Comparison of ENCODE assay signal across 20 cellular contexts in the genomic region with DNA sequence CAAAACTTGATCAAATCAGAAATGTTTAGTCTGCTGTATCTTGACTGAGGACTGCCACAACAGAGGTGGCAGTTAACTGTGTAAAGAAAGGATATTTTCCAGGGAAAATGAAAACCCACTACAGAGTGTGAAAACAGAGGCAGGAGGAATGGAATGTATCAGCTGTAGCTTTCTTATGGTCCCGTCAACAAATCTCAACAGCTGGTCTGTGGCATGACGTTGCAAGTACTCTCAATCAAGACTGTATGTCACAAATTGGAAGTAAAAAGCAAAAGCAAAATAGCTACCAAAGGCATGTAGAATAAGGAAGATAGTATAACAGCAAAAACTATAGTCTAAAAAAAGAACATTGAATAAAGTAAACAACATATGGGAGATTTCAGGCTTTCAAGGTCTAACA.
DNase-seq lines count a peak whose midpoint lies in the region; ATAC-seq and TF ChIP-seq lines count a peak whose summit lies in the region.
"Had no signal": no experiment of that assay in that cellular context is flagged by ENCODE, and none has a peak within 500 bp of the region (broad histone marks: within the 10 kb centered on the region; RNA-seq: fewer than 3 reads in every experiment).

No MANE protein-coding gene starts in this region.

- peaks cover 24% of the 10 kb centered on the region for H3K4me1 Mint-ChIP-seq in osteocyte (ENCODE audit: unreplicated experiment)

- H3K9me3 ChIP-seq in SJCRH30 (replicated peaks) = no peaks in the 10 kb centered on the region
- H3K9me3 ChIP-seq in ovary = no peaks in the 10 kb centered on the region
- H3K9me3 ChIP-seq: suprapubic skin had no signal

- H3K4me1 ChIP-seq in SJCRH30 (peaks cover 34% of the 10 kb centered on the region), ovary (ENCODE audit: insufficient read depth) (peaks cover 1% of the 10 kb centered on the region)

- TF ChIP-seq CTCF in osteocyte (IDR thresholded peaks at IDR 0.05) (no peak), ovary (IDR thresholded peaks at IDR 0.05) (no peak)

- 14 to 35% (median 30%) methylated on average over 2 of the region's 2 CpGs for WGBS in ovary, 3 donors

- H3K9me3 Mint-ChIP-seq in osteocyte (ENCODE audit: unreplicated experiment) = no peaks in the 10 kb centered on the region
- H3K9me3 Mint-ChIP-seq: activated naive CD4-positive, alpha-beta T cell treated with anti-CD3 and anti-CD28 coated beads for 36 hours had no signal

- H3K27ac ChIP-seq in SJCRH30 (peak overlapping the region; percentile 35), ovary (no peak overlapping the region)
- H3K27ac ChIP-seq: epithelial cell of prostate, suprapubic skin had no signal

- no peak for ATAC-seq in GM18517 (IDR thresholded peaks at IDR 0.05; ENCODE audit: unreplicated experiment)
- ATAC-seq: PC-3, sciatic nerve, SK-N-SH treated with all-trans-retinoic acid at 6 μM for 48 hours had no signal

- H3K27me3 ChIP-seq in SJCRH30 = no peaks in the 10 kb centered on the region
- no peaks in the 10 kb centered on the region for H3K27me3 ChIP-seq in ovary
- H3K27me3 ChIP-seq: suprapubic skin had no signal

- TF ChIP-seq POLR2A in ovary (IDR thresholded peaks at IDR 0.05) = no peak

- intact Hi-C loops in ovary (cut with DNase I) = no loop called here

- H3K27me3 Mint-ChIP-seq in osteocyte (ENCODE audit: unreplicated experiment) = no peaks in the 10 kb centered on the region

- H3K4me3 Mint-ChIP-seq in osteocyte (ENCODE audit: unreplicated experiment) = no peak overlapping the region
- H3K4me3 Mint-ChIP-seq: activated naive CD4-positive, alpha-beta T cell treated with anti-CD3 and anti-CD28 coated beads for 36 hours had no signal

- peaks cover 4% of the 10 kb centered on the region for H3K36me3 Mint-ChIP-seq in osteocyte (ENCODE audit: unreplicated experiment)

- TF ChIP-seq EP300 in ovary (IDR thresholded peaks at IDR 0.05) = no peak

- peak overlapping the region; percentile 53 for H3K27ac Mint-ChIP-seq in osteocyte (ENCODE audit: unreplicated experiment)
- H3K27ac Mint-ChIP-seq: activated naive CD4-positive, alpha-beta T cell treated with anti-CD3 and anti-CD28 coated beads for 36 hours had no signal

- DNase-seq in DMS 273 treated with DMSO at 0.1 percent for 48 hours (lab: John Stamatoyannopoulos, UW) = peak; percentile 36
- peak; percentile 73 to 85 for DNase-seq in SJCRH30
- peak; percentile 73 for DNase-seq in fibroblast of peridontal ligament (ENCODE audit: extremely low read depth)
- DNase-seq in osteocyte (ENCODE audit: extremely low spot score, unreplicated experiment) = no peak
- no peak for DNase-seq in NCI-H146 (lab: John Stamatoyannopoulos, UW)
- no peak for DNase-seq in SK-N-DZ (ENCODE audit: low spot score)
- no peak for DNase-seq in ovary
- DNase-seq: activated CD4-positive, alpha-beta T cell treated with anti-CD3 and anti-CD28 coated beads for 48 hours; activated naive CD4-positive, alpha-beta T cell treated with anti-CD3 and anti-CD28 coated beads for 36 hours; activated T-cell treated with anti-CD3 and anti-CD28 coated beads for 4 hours; dermis blood vessel endothelial cell; GF-D8; NCI-H774; nucleus accumbens; PC-3 had no signal

- H3K36me3 ChIP-seq in SJCRH30 = peaks cover 22% of the 10 kb centered on the region
- no peaks in the 10 kb centered on the region for H3K36me3 ChIP-seq in ovary

- no peak overlapping the region for H3K4me3 ChIP-seq in SJCRH30
- no peak overlapping the region for H3K4me3 ChIP-seq in ovary
- H3K4me3 ChIP-seq: suprapubic skin had no signal

Comparison
In these comparisons a context has a peak if more than half of its experiments do, and no peak if none do; other contexts are left out.
1. DNase-seq: peak in DMS 273 treated with DMSO at 0.1 percent for 48 hours (single experiment), SJCRH30 (2 of 2) and fibroblast of peridontal ligament (single experiment); none in osteocyte (single experiment), NCI-H146 (single experiment), SK-N-DZ (single experiment) and ovary (0 of 5).